9 cellular contexts compared by ENCODE assay signal in genomic region chr4:14749910-14750309, GRCh38.
DNase-seq lines count a peak whose midpoint lies in the region; ATAC-seq, FAIRE-seq and TF ChIP-seq lines count a peak whose summit lies in the region.
"Had no signal": no experiment of that assay in that cellular context is flagged by ENCODE, and none has a peak within 500 bp of the region (broad histone marks: within the 10 kb centered on the region; RNA-seq: fewer than 3 reads in every experiment).

No MANE protein-coding gene starts in this region.

- FAIRE-seq in GM18507 (lab: Jason Lieb, UNC): peak; percentile 51

- intact Hi-C loops in colonic mucosa (cut with DNase I): no loop called here

- in situ Hi-C loops in ACHN (cut with HindIII; ENCODE audit: low pct_ligation_motif_present, low pct_unique_long_range_greater_than_20kb, low sequenced_read_pairs): no loop called here
- in situ Hi-C loops in G401 (cut with HindIII; ENCODE audit: low sequenced_read_pairs): no loop called here

- no peak overlapping the region for H2AFZ ChIP-seq in osteoblast (ENCODE audit: low read length)

- H3K27ac ChIP-seq in colonic mucosa (no peak overlapping the region), osteoblast (ENCODE audit: low read depth, low read length) (no peak overlapping the region)

- H3K79me2 ChIP-seq in osteoblast (ENCODE audit: insufficient read depth, low read length): no peaks in the 10 kb centered on the region

- H3K9ac ChIP-seq in colonic mucosa (ENCODE audit: low read depth in 2 of 2, low read length in 2 of 2): no peak overlapping the region

- H4K20me1 ChIP-seq in osteoblast (ENCODE audit: insufficient read depth, low read length): no peaks in the 10 kb centered on the region

- no peak for ATAC-seq in HG02623 (IDR thresholded peaks at IDR 0.05; ENCODE audit: unreplicated experiment)
- ATAC-seq: naive thymus-derived CD4-positive, alpha-beta T cell had no signal

- TF ChIP-seq CTCF in colonic mucosa (IDR thresholded peaks at IDR 0.05): peak; percentile 12
- TF ChIP-seq CTCF in osteoblast (IDR thresholded peaks at IDR 0.05; ENCODE audit: extremely low read depth, low read depth, low read length): peak; percentile 41

- no peak overlapping the region for H3K4me2 ChIP-seq in osteoblast (ENCODE audit: insufficient read depth, low read length)

- H3K4me1 ChIP-seq in colonic mucosa (no peaks in the 10 kb centered on the region), osteoblast (ENCODE audit: insufficient read depth, low read length) (no peaks in the 10 kb centered on the region)

- H3K36me3 ChIP-seq in colonic mucosa (no peaks in the 10 kb centered on the region), osteoblast (ENCODE audit: insufficient read depth, low read length) (no peaks in the 10 kb centered on the region)

- no peaks in the 10 kb centered on the region for H3K9me3 ChIP-seq in colonic mucosa
- H3K9me3 ChIP-seq in osteoblast (ENCODE audit: low read depth, low read length): peaks cover 5% of the 10 kb centered on the region

- H3K4me3 ChIP-seq in colonic mucosa (no peak overlapping the region), osteoblast (ENCODE audit: insufficient read depth, low read length) (no peak overlapping the region)

- no peaks in the 10 kb centered on the region for H3K27me3 ChIP-seq in colonic mucosa
- H3K27me3 ChIP-seq in osteoblast (ENCODE audit: insufficient read depth, low read length): no peaks in the 10 kb centered on the region

- DNase-seq in ACHN: peak; percentile 2
- DNase-seq in GM18507 (ENCODE audit: extremely low spot score, insufficient read length, low read depth): no peak
- peak; percentile 37 for DNase-seq in NCI-H146 treated with DMSO at 0.1 percent for 48 hours (lab: John Stamatoyannopoulos, UW; ENCODE audit: unreplicated experiment)
- peak; percentile 31 for DNase-seq in colonic mucosa
- peak; percentile 32 for DNase-seq in osteoblast (ENCODE audit: insufficient read length, low spot score, missing footprints)
- no peak for DNase-seq in G401 (ENCODE audit: low spot score)
- DNase-seq in NCI-H2107 (lab: John Stamatoyannopoulos, UW): no peak

Comparison
In these comparisons a context has a peak if more than half of its experiments do, and no peak if none do; other contexts are left out.
1. DNase-seq: peak in ACHN (single experiment), NCI-H146 treated with DMSO at 0.1 percent for 48 hours (single experiment), colonic mucosa (single experiment) and osteoblast (single experiment); none in GM18507 (single experiment), G401 (single experiment) and NCI-H2107 (single experiment).